In genomic region chr12:121579981-121580868, GRCh38 we compare ENCODE assay signal across 8 cellular contexts. TPM values are rescaled to one million over a fixed set of nuclear protein-coding genes. Genes with fewer than 3 reads are reported as not detected.
DNase-seq lines count a peak whose midpoint lies in the region; ATAC-seq and TF ChIP-seq lines count a peak whose summit lies in the region.

No MANE protein-coding gene starts in this region.

- H3K27ac ChIP-seq in liver (ENCODE audit: low read depth in 1 of 2, low read length in 2 of 2) = peak overlapping the region; percentile 60 to 77

- H3K27ac Mint-ChIP-seq in activated CD4-positive, alpha-beta T cell treated with anti-CD3 and anti-CD28 coated beads, Interleukin-2, amount 10 ng/mL, durations not matched to agents 7 days and 5 days = peak overlapping the region; percentile 100
- H3K27ac Mint-ChIP-seq in dendritic cell treated with granulocyte-macrophage colony-stimulating factor and Interleukin-4, amounts not matched to agents 40 ng/mL and 50 ng/mL, for 4 days = peak overlapping the region; percentile 98

- H3K9me3 ChIP-seq in liver (ENCODE audit: control insufficient read depth in 4 of 4, low read length in 3 of 4) = no peaks in the 10 kb centered on the region

- no peaks in the 10 kb centered on the region for H3K9me3 Mint-ChIP-seq in activated CD4-positive, alpha-beta T cell treated with anti-CD3 and anti-CD28 coated beads, Interleukin-2, amount 10 ng/mL, durations not matched to agents 7 days and 5 days
- no peaks in the 10 kb centered on the region for H3K9me3 Mint-ChIP-seq in dendritic cell treated with granulocyte-macrophage colony-stimulating factor and Interleukin-4, amounts not matched to agents 40 ng/mL and 50 ng/mL, for 4 days

- CTCF ChIA-PET in activated CD4-positive, alpha-beta T cell treated with anti-CD3 and anti-CD28 coated beads, Interleukin-2, amount 10 ng/mL, durations not matched to agents 7 days and 5 days (lab: Charles Lee) = interaction anchor here (0.6 to 1.4 kb wide), 8 partner anchors 8 to 232 kb away, joined by 3 to 5 read pairs (median 3); no protein-coding TSS in a partner anchor

- H3K36me3 ChIP-seq in liver (ENCODE audit: control insufficient read depth in 4 of 4, insufficient read depth in 3 of 4, low read depth in 1 of 4, low read length in 3 of 4) = no peaks in the 10 kb centered on the region

- peaks cover 18% of the 10 kb centered on the region for H3K36me3 Mint-ChIP-seq in activated CD4-positive, alpha-beta T cell treated with anti-CD3 and anti-CD28 coated beads, Interleukin-2, amount 10 ng/mL, durations not matched to agents 7 days and 5 days (ENCODE audit: low read depth)
- H3K36me3 Mint-ChIP-seq in dendritic cell treated with granulocyte-macrophage colony-stimulating factor and Interleukin-4, amounts not matched to agents 40 ng/mL and 50 ng/mL, for 4 days (ENCODE audit: low read depth) = peaks cover 11% of the 10 kb centered on the region

- no peak for TF ChIP-seq CTCF in liver (IDR thresholded peaks at IDR 0.05; ENCODE audit: low read depth, low read length, missing input control)

- H3K4me3 Mint-ChIP-seq in activated CD4-positive, alpha-beta T cell treated with anti-CD3 and anti-CD28 coated beads, Interleukin-2, amount 10 ng/mL, durations not matched to agents 7 days and 5 days = peak overlapping the region; percentile 99
- peak overlapping the region; percentile 86 for H3K4me3 Mint-ChIP-seq in dendritic cell treated with granulocyte-macrophage colony-stimulating factor and Interleukin-4, amounts not matched to agents 40 ng/mL and 50 ng/mL, for 4 days

- peaks cover 0 to 20% (median 6%) of the 10 kb centered on the region in 4 donors for H3K4me1 ChIP-seq in liver (ENCODE audit: control insufficient read depth in 4 of 4, insufficient read depth in 4 of 4, low read length in 3 of 4)

- H3K27me3 Mint-ChIP-seq in activated CD4-positive, alpha-beta T cell treated with anti-CD3 and anti-CD28 coated beads, Interleukin-2, amount 10 ng/mL, durations not matched to agents 7 days and 5 days = no peaks in the 10 kb centered on the region
- H3K27me3 Mint-ChIP-seq in dendritic cell treated with granulocyte-macrophage colony-stimulating factor and Interleukin-4, amounts not matched to agents 40 ng/mL and 50 ng/mL, for 4 days = no peaks in the 10 kb centered on the region

- intact Hi-C loops in dendritic cell treated with granulocyte-macrophage colony-stimulating factor and Interleukin-4, amounts not matched to agents 40 ng/mL and 50 ng/mL, for 4 days (cut with micrococcal nuclease) = loop anchor here (5.0 kb wide), 1 partner anchor 47 kb away; the partner anchor contains the start of gene ORAI1

- peak overlapping the region; percentile 53 to 85 (median 63) for H3K4me3 ChIP-seq in liver (ENCODE audit: low read depth in 1 of 3, low read length in 3 of 3)

- peak; percentile 41 for ATAC-seq in GM21825 (IDR thresholded peaks at IDR 0.05; ENCODE audit: unreplicated experiment)
- no peak for ATAC-seq in HG02642 (IDR thresholded peaks at IDR 0.05; ENCODE audit: poor library complexity, unreplicated experiment)

- DNase-seq in AG20443 (ENCODE audit: low spot score) (peak; percentile 74), NCI-H460 (ENCODE audit: extremely low read depth, low read depth) (peak; percentile 42)
- peak; percentile 83 for DNase-seq in activated CD4-positive, alpha-beta T cell treated with anti-CD3 and anti-CD28 coated beads, Interleukin-2, amount 10 ng/mL, durations not matched to agents 7 days and 5 days
- peak; percentile 72 for DNase-seq in stimulated activated CD4-positive, alpha-beta T cell treated with anti-CD3 and anti-CD28 coated beads, Interleukin-4, amount 100 ng/mL, for 1 hour

- TF ChIP-seq RAD21 in liver (IDR thresholded peaks at IDR 0.05) = no peak

- H3K27me3 ChIP-seq in liver (ENCODE audit: control insufficient read depth in 4 of 4, insufficient read depth in 4 of 4, low read length in 3 of 4) = no peaks in the 10 kb centered on the region

- under 1% methylated on average over 54 of the region's 54 CpGs for WGBS in liver

- POLR2A ChIA-PET in activated CD4-positive, alpha-beta T cell treated with anti-CD3 and anti-CD28 coated beads, Interleukin-2, amount 10 ng/mL, durations not matched to agents 7 days and 5 days (lab: Charles Lee) = interaction anchor here (0.6 kb wide), 1 partner anchor 106 kb away, joined by 3 read pairs; no protein-coding TSS in a partner anchor

- H3K4me1 Mint-ChIP-seq in activated CD4-positive, alpha-beta T cell treated with anti-CD3 and anti-CD28 coated beads, Interleukin-2, amount 10 ng/mL, durations not matched to agents 7 days and 5 days = peaks cover 41% of the 10 kb centered on the region
- H3K4me1 Mint-ChIP-seq in dendritic cell treated with granulocyte-macrophage colony-stimulating factor and Interleukin-4, amounts not matched to agents 40 ng/mL and 50 ng/mL, for 4 days (ENCODE audit: low read depth) = peaks cover 56% of the 10 kb centered on the region

- peak overlapping the region; percentile 83 to 90 for H3K9ac ChIP-seq in liver (ENCODE audit: low read depth in 1 of 2, low read length in 2 of 2)

TF ChIP-seq in liver, 16 proteins besides CTCF, POLR2A, EP300 and RAD21:
- TF ChIP-seq YY1 (IDR thresholded peaks at IDR 0.05) = peak; percentile 88
- TF ChIP-seq SP1 (IDR thresholded peaks at IDR 0.05) = no peak
TF ChIP-seq in liver: peak in this region for 1.

RNA-seq across cellular contexts. Expression of gene KDM2B, which starts 0.6 kb away (rescaled TPM):
- total RNA-seq in NCI-H460 (2014; rRNA removed; shearing (Covaris generic)) = 16.9 and 19.5 TPM in 2 replicates
- polyA plus RNA-seq in NCI-H460 (2014; cell fraction: nucleus; rRNA removed) = 27.5 and 51.0 TPM in 2 replicates
- total RNA-seq in activated CD4-positive, alpha-beta T cell treated with anti-CD3 and anti-CD28 coated beads, Interleukin-2, amount 10 ng/mL, durations not matched to agents 7 days and 5 days = 10 to 100 TPM; 66.2 to 72.7 TPM
- total RNA-seq in liver = 10 to 100 TPM; 13.7 to 34.2 TPM
- polyA plus RNA-seq in liver = 1 to 10 TPM; 7.0 to 7.4 TPM

RNA-seq across cellular contexts. Expression of gene ORAI1, which starts 46.1 kb away (rescaled TPM):
- total RNA-seq in NCI-H460 (2014; rRNA removed; shearing (Covaris generic)) = 12.6 and 16.4 TPM in 2 replicates
- 11.5 and 17.2 TPM in 2 replicates for polyA plus RNA-seq in NCI-H460 (2014; cell fraction: nucleus; rRNA removed)
- 10 to 100 TPM; 66.4 to 70.8 TPM for total RNA-seq in activated CD4-positive, alpha-beta T cell treated with anti-CD3 and anti-CD28 coated beads, Interleukin-2, amount 10 ng/mL, durations not matched to agents 7 days and 5 days
- 1 to 10 TPM; 5.3 to 8.7 TPM for total RNA-seq in liver
- 10 to 100 TPM in 1 of 2 donors, 1 to 10 TPM in 1; 9.8 to 10.9 TPM for polyA plus RNA-seq in liver
